Comparison of ENCODE assay signal across 3 cellular contexts in genomic region chr18:3566851-3567250, GRCh38.
TF ChIP-seq lines count a peak whose summit lies in the region.

No MANE protein-coding gene starts in this region.

TF ChIP-seq in A549, 52 proteins besides CTCF, POLR2A, EP300 and RAD21 (continued from another document):
- no peak for TF ChIP-seq KDM1A (IDR thresholded peaks at IDR 0.05; ENCODE audit: low read depth)
- TF ChIP-seq BHLHE40 (IDR thresholded peaks at IDR 0.05; ENCODE audit: low read depth, low read length), result no peak
- TF ChIP-seq RCOR1 (IDR thresholded peaks at IDR 0.05; ENCODE audit: low read depth, low read length), result no peak
- no peak for TF ChIP-seq HOXB13 (CRISPR knock-in tag; IDR thresholded peaks at IDR 0.05; ENCODE audit: low read depth)
- TF ChIP-seq HOXA7 (CRISPR knock-in tag; IDR thresholded peaks at IDR 0.05), result no peak
- no peak for TF ChIP-seq ZSCAN20 (CRISPR knock-in tag; IDR thresholded peaks at IDR 0.05)
- TF ChIP-seq MAZ (IDR thresholded peaks at IDR 0.05; ENCODE audit: borderline replicate concordance, low read depth, low read length), result no peak

TF ChIP-seq in GM12878, 131 proteins besides CTCF, POLR2A, EP300 and RAD21 (continued from another document):
- TF ChIP-seq STAT1 (conservative IDR thresholded peaks at IDR 0.05) (no peak), FOXK2 (IDR thresholded peaks at IDR 0.05) (no peak), ZNF24 (IDR thresholded peaks at IDR 0.05) (peak; percentile 92), TARDBP (IDR thresholded peaks at IDR 0.05; ENCODE audit: borderline replicate concordance) (no peak)

TF ChIP-seq in K562, 482 proteins besides CTCF, POLR2A, EP300 and RAD21 (continued from another document):
- no peak for TF ChIP-seq MLX (CRISPR knock-in tag; conservative IDR thresholded peaks at IDR 0.05)
- no peak for TF ChIP-seq MAFF (IDR thresholded peaks at IDR 0.05; ENCODE audit: low read length)
- no peak for TF ChIP-seq POLR2B (IDR thresholded peaks at IDR 0.05; ENCODE audit: low read depth, partially characterized antibody)
